In the genomic region with DNA sequence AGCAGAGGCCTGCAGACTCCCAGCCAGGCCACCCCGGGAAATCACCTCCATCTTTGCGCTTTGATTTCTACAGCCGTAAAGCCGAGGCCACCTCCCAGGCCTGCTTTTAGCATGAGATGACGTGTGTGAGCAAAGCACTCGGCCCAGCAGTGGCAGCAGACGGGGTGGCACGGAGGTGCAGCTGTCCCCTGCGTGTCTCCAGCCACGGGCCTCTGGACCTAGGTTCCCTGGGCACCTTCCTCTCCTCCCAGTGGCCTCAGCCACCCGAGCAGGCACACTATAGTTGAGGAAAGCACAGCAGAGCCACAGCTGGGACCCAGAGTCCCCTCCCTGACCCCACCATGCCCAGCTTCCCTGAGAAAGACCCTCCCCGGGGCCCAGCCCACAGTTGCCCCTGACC, we compare ENCODE assay signal across 31 cellular contexts. TPM values are rescaled to one million over a fixed set of nuclear protein-coding genes. Genes with fewer than 3 reads are reported as not detected.
"Had no signal": no experiment of that assay in that cellular context is flagged by ENCODE, and none has a peak within 500 bp of the region (broad histone marks: within the 10 kb centered on the region; RNA-seq: fewer than 3 reads in every experiment).

No MANE protein-coding gene starts in this region.

- H2AFZ ChIP-seq: hepatocyte, neural progenitor cell had no signal

- H3K4me2 ChIP-seq: hepatocyte, neural progenitor cell had no signal

- H3K4me1 ChIP-seq: left lung, prostate gland, right atrium auricular region, sigmoid colon, upper lobe of left lung, uterus had no signal

- DNase-seq: cortex of kidney; dorsolateral prefrontal cortex; effector CD4-positive, alpha-beta T cell; foreskin fibroblast; gastrocnemius medialis; head of caudate nucleus; kidney; left cardiac atrium; left lung; midbrain; naive thymus-derived CD4-positive, alpha-beta T cell; nucleus accumbens; sigmoid colon; stimulated activated CD4-positive, alpha-beta T cell treated with anti-CD3 and anti-CD28 coated beads, Interleukin-2, amount 100 ng/mL, for 24 hours; stimulated activated CD4-positive, alpha-beta T cell treated with anti-CD3 and anti-CD28 coated beads, Interleukin-4, amount 100 ng/mL, for 24 hours; stimulated activated naive CD8-positive, alpha-beta T cell treated with anti-CD3 and anti-CD28 coated beads, Interleukin-15, Interleukin-2, amounts not matched to agents 100 U/mL and 50 U/mL, for 24 hours; uterus had no signal

- H3K9me3 ChIP-seq: gastrocnemius medialis, left lung, prostate gland, right atrium auricular region, sigmoid colon, thoracic aorta, tibial nerve, upper lobe of left lung, uterus had no signal

- H3K27me3 ChIP-seq: dorsolateral prefrontal cortex, gastrocnemius medialis, hepatocyte, left lung, neural progenitor cell, right atrium auricular region, sigmoid colon, tibial nerve, upper lobe of left lung, uterus had no signal

- H3K27ac ChIP-seq: epithelial cell of prostate, gastrocnemius medialis, hepatocyte, left lung, neural progenitor cell, prostate gland, right atrium auricular region, sigmoid colon, thoracic aorta, tibial nerve, upper lobe of left lung, uterus had no signal

- H3K4me1 Mint-ChIP-seq: nephron had no signal

- H3K9me3 Mint-ChIP-seq: naive thymus-derived CD4-positive, alpha-beta T cell; nephron; neural progenitor cell; stimulated activated effector memory CD8-positive, alpha-beta T cell treated with anti-CD3 and anti-CD28 coated beads, Interleukin-12 subunit alpha, Interleukin-12 subunit beta, amount 100 ng/mL, for 72 hours had no signal

- FAIRE-seq: kidney had no signal

- H3K36me3 ChIP-seq: gastrocnemius medialis, left lung, neural progenitor cell, prostate gland, right atrium auricular region, sigmoid colon, thoracic aorta, tibial nerve, upper lobe of left lung, uterus had no signal

- H3K4me3 ChIP-seq: dorsolateral prefrontal cortex, gastrocnemius medialis, hepatocyte, left lung, neural progenitor cell, prostate gland, right atrium auricular region, sigmoid colon, thoracic aorta, tibial nerve, upper lobe of left lung, uterus had no signal

- H3K9ac ChIP-seq: neural progenitor cell had no signal

- H3K27ac Mint-ChIP-seq: naive thymus-derived CD4-positive, alpha-beta T cell; nephron; stimulated activated effector memory CD8-positive, alpha-beta T cell treated with anti-CD3 and anti-CD28 coated beads, Interleukin-12 subunit alpha, Interleukin-12 subunit beta, amount 100 ng/mL, for 72 hours had no signal

- H3K36me3 Mint-ChIP-seq: naive thymus-derived CD4-positive, alpha-beta T cell; stimulated activated effector memory CD8-positive, alpha-beta T cell treated with anti-CD3 and anti-CD28 coated beads, Interleukin-12 subunit alpha, Interleukin-12 subunit beta, amount 100 ng/mL, for 72 hours had no signal

- H3K79me2 ChIP-seq: hepatocyte had no signal

- H3K4me3 Mint-ChIP-seq: naive thymus-derived CD4-positive, alpha-beta T cell; nephron; neural progenitor cell; stimulated activated effector memory CD8-positive, alpha-beta T cell treated with anti-CD3 and anti-CD28 coated beads, Interleukin-12 subunit alpha, Interleukin-12 subunit beta, amount 100 ng/mL, for 72 hours had no signal

- ATAC-seq: esophagus mucosa; gastrocnemius medialis; left cardiac atrium; left lung; stimulated activated effector memory CD8-positive, alpha-beta T cell treated with anti-CD3 and anti-CD28 coated beads, Interleukin-12 subunit alpha, Interleukin-12 subunit beta, amount 100 ng/mL, for 72 hours; stimulated activated naive CD8-positive, alpha-beta T cell treated with anti-CD3 and anti-CD28 coated beads, Interleukin-15, Interleukin-2, amounts not matched to agents 100 U/mL and 50 U/mL, for 24 hours had no signal

RNA-seq across cellular contexts. Expression of a gene that starts 15.9 kb away (rescaled TPM):
- polyA plus RNA-seq: naive thymus-derived CD4-positive, alpha-beta T cell had no signal

RNA-seq across cellular contexts. Expression of a gene that starts 55.5 kb away (rescaled TPM):
- total RNA-seq: esophagus mucosa, gastrocnemius medialis, glomerular endothelial cell, hepatocyte, left cardiac atrium, lung microvascular endothelial cell, osteocyte, right atrium auricular region had no signal
